26 cellular contexts compared by ENCODE assay signal in genomic region chr1:219119839-219120238, GRCh38. TPM values are rescaled to one million over a fixed set of nuclear protein-coding genes. Genes with fewer than 3 reads are reported as not detected.
DNase-seq lines count a peak whose midpoint lies in the region; ATAC-seq and TF ChIP-seq lines count a peak whose summit lies in the region.
"Had no signal": no experiment of that assay in that cellular context is flagged by ENCODE, and none has a peak within 500 bp of the region (broad histone marks: within the 10 kb centered on the region; RNA-seq: fewer than 3 reads in every experiment).

No MANE protein-coding gene starts in this region.

- no peaks in the 10 kb centered on the region for H4K20me1 ChIP-seq in smooth muscle cell (ENCODE audit: low read depth)

- peak overlapping the region; percentile 52 for H3K4me2 ChIP-seq in smooth muscle cell
- H3K4me2 ChIP-seq: KMS-11 had no signal

- H3K4me1 ChIP-seq in smooth muscle cell (ENCODE audit: low read depth) (peaks cover 12% of the 10 kb centered on the region), suprapubic skin (peaks cover 10% of the 10 kb centered on the region)
- H3K4me1 ChIP-seq: breast epithelium, right atrium auricular region had no signal

- no peak overlapping the region for H3K27ac ChIP-seq in epithelial cell of prostate
- H3K27ac ChIP-seq in smooth muscle cell (ENCODE audit: low read depth), result peak overlapping the region; percentile 22
- no peak overlapping the region for H3K27ac ChIP-seq in suprapubic skin
- H3K27ac ChIP-seq: breast epithelium, KMS-11, ovary, right atrium auricular region had no signal

- no peak overlapping the region for H3K9ac ChIP-seq in smooth muscle cell (ENCODE audit: low read depth)
- H3K9ac ChIP-seq: KMS-11 had no signal

- H3K9me3 ChIP-seq in smooth muscle cell (replicated peaks; ENCODE audit: low read depth) (no peaks in the 10 kb centered on the region), suprapubic skin (no peaks in the 10 kb centered on the region)
- H3K9me3 ChIP-seq: breast epithelium, ovary, right atrium auricular region had no signal

- H3K27me3 ChIP-seq in smooth muscle cell (ENCODE audit: low read depth), result no peaks in the 10 kb centered on the region
- H3K27me3 ChIP-seq in suprapubic skin, result no peaks in the 10 kb centered on the region
- H3K27me3 ChIP-seq: breast epithelium, ovary, right atrium auricular region had no signal

- no peaks in the 10 kb centered on the region for H3K79me2 ChIP-seq in smooth muscle cell (ENCODE audit: low read depth)

- no peak for TF ChIP-seq CTCF in smooth muscle cell (IDR thresholded peaks at IDR 0.05; ENCODE audit: borderline replicate concordance, insufficient read depth, poor library complexity, severe bottlenecking)
- TF ChIP-seq CTCF in suprapubic skin (IDR thresholded peaks at IDR 0.05), result no peak

- DNase-seq in SIG-M5 treated with dmso at 0.1 percent for 504 hours (lab: John Stamatoyannopoulos, UW; ENCODE audit: unreplicated experiment), result peak; percentile 95
- no peak for DNase-seq in SIG-M5 (lab: John Stamatoyannopoulos, UW)
- DNase-seq in NOMO-1 (lab: John Stamatoyannopoulos, UW; ENCODE audit: unreplicated experiment in 2 of 2), result peak; percentile 59 to 82
- DNase-seq in epithelial cell of prostate (ENCODE audit: low read depth, low spot score), result peak; percentile 1
- no peak for DNase-seq in smooth muscle cell (lab: John Stamatoyannopoulos, UW; ENCODE audit: unreplicated experiment)
- DNase-seq in suprapubic skin (ENCODE audit: low spot score in 2 of 2), result no peak
- no peak for DNase-seq in NCI-H526 treated with DMSO at 0.1 percent for 48 hours (lab: John Stamatoyannopoulos, UW)
- DNase-seq: 8988T; activated naive CD8-positive, alpha-beta T cell treated with anti-CD3 and anti-CD28 coated beads, Interleukin-2, amount 50 U/mL, for 24 hours; C1 segment of cervical spinal cord; DMS153; H7; left cardiac atrium; mesendoderm; naive thymus-derived CD4-positive, alpha-beta T cell; NCI-H1092 treated with DMSO at 0.1 percent for 48 hours; NCI-H2107; NCI-H510A; substantia nigra; SW 1271 had no signal

- TF ChIP-seq POLR2A in suprapubic skin (IDR thresholded peaks at IDR 0.05), result no peak

- H3F3A ChIP-seq in smooth muscle cell (ENCODE audit: low read depth), result peaks cover 7% of the 10 kb centered on the region

- no peak for TF ChIP-seq EP300 in suprapubic skin (IDR thresholded peaks at IDR 0.05)

- no peak overlapping the region for H3K4me3 ChIP-seq in smooth muscle cell
- H3K4me3 ChIP-seq in suprapubic skin, result no peak overlapping the region
- H3K4me3 ChIP-seq: breast epithelium, ovary, right atrium auricular region had no signal

- no peak for ATAC-seq in HG03520 (IDR thresholded peaks at IDR 0.05; ENCODE audit: unreplicated experiment)
- ATAC-seq: activated naive CD8-positive, alpha-beta T cell treated with anti-CD3 and anti-CD28 coated beads, Interleukin-2, amount 50 U/mL, for 24 hours; activated T-helper 17 cell treated with anti-CD3 and anti-CD28 coated beads, Interleukin-2, amount 50 U/mL, for 72 hours had no signal

- H3K36me3 ChIP-seq in smooth muscle cell (ENCODE audit: low read depth) (no peaks in the 10 kb centered on the region), suprapubic skin (no peaks in the 10 kb centered on the region)
- H3K36me3 ChIP-seq: breast epithelium, ovary, right atrium auricular region had no signal

- H2AFZ ChIP-seq in smooth muscle cell (ENCODE audit: low read depth), result peak overlapping the region; percentile 32

RNA-seq across cellular contexts. Expression of gene LYPLAL1, which starts 53.8 kb away (rescaled TPM):
- total RNA-seq in smooth muscle cell (18.2 and 24.0 TPM in 2 replicates), suprapubic skin (10 to 100 TPM; 20.2 to 40.4 (median 32.1) TPM)
- polyA plus RNA-seq in smooth muscle cell, result 18.7 and 19.5 TPM in 2 replicates

Comparison
In these comparisons a context has a peak if more than half of its experiments do, and no peak if none do; other contexts are left out.
1. DNase-seq: peak in SIG-M5 treated with dmso at 0.1 percent for 504 hours (single experiment), NOMO-1 (2 of 2) and epithelial cell of prostate (single experiment); none in SIG-M5 (single experiment), smooth muscle cell (single experiment), suprapubic skin (0 of 2) and NCI-H526 treated with DMSO at 0.1 percent for 48 hours (single experiment).